In genomic region chr7:18715988-18716387, GRCh38 we compare ENCODE assay signal across 15 cellular contexts.
DNase-seq lines count a peak whose midpoint lies in the region; ATAC-seq, FAIRE-seq and TF ChIP-seq lines count a peak whose summit lies in the region.
"Had no signal": no experiment of that assay in that cellular context is flagged by ENCODE, and none has a peak within 500 bp of the region (broad histone marks: within the 10 kb centered on the region; RNA-seq: fewer than 3 reads in every experiment).

No MANE protein-coding gene starts in this region.

- no peak overlapping the region for H3K27ac ChIP-seq in CD4-positive, alpha-beta memory T cell (ENCODE audit: low read depth, low read length)
- H3K27ac ChIP-seq: A549, GM23248 had no signal

- H3K36me3 Mint-ChIP-seq in nephron (ENCODE audit: low read depth): no peaks in the 10 kb centered on the region
- no peaks in the 10 kb centered on the region for H3K36me3 Mint-ChIP-seq in CD4-positive, alpha-beta memory T cell
- H3K36me3 Mint-ChIP-seq: CD8-positive, alpha-beta memory T cell had no signal

- TF ChIP-seq CTCF in fibroblast of the aortic adventitia (IDR thresholded peaks at IDR 0.05; ENCODE audit: insufficient read depth, low read length) (no peak), nephron (IDR thresholded peaks at IDR 0.05; ENCODE audit: unreplicated experiment in 3 of 3) (no peak)

- CTCF ChIA-PET in CD4-positive, alpha-beta memory T cell (lab: Charles Lee; ENCODE audit: partially characterized antibody): no interaction called here

- no peak for FAIRE-seq in urothelium cell line (lab: Jason Lieb, UNC)
- FAIRE-seq: A549 had no signal

- in situ Hi-C loops in G401 (cut with HindIII; ENCODE audit: low sequenced_read_pairs): no loop called here
- in situ Hi-C loops in HAP-1 (cut with MboI; ENCODE audit: low sequenced_read_pairs): no loop called here

- H3K4me3 ChIP-seq in HAP-1 (no peak overlapping the region), fibroblast of the aortic adventitia (ENCODE audit: low read depth, low read length) (no peak overlapping the region)
- no peak overlapping the region for H3K4me3 ChIP-seq in CD4-positive, alpha-beta memory T cell (ENCODE audit: low read length in 2 of 2)
- H3K4me3 ChIP-seq: A549, GM23248 had no signal

- POLR2A ChIA-PET in CD4-positive, alpha-beta memory T cell (lab: Charles Lee; ENCODE audit: partially characterized antibody): no interaction called here

- no peaks in the 10 kb centered on the region for H3K4me1 ChIP-seq in HAP-1
- H3K4me1 ChIP-seq in CD4-positive, alpha-beta memory T cell (ENCODE audit: insufficient read depth, low read length): no peaks in the 10 kb centered on the region
- H3K4me1 ChIP-seq: A549, Caco-2 had no signal

- H3K4me3 Mint-ChIP-seq in nephron: no peak overlapping the region
- no peak overlapping the region for H3K4me3 Mint-ChIP-seq in CD4-positive, alpha-beta memory T cell
- H3K4me3 Mint-ChIP-seq: CD14-positive monocyte; CD8-positive, alpha-beta memory T cell had no signal

- H3K27me3 ChIP-seq in HAP-1 (ENCODE audit: low read depth): no peaks in the 10 kb centered on the region
- H3K27me3 ChIP-seq in CD4-positive, alpha-beta memory T cell (ENCODE audit: insufficient read depth, low read length): no peaks in the 10 kb centered on the region

- H3K9me3 ChIP-seq in HAP-1: no peaks in the 10 kb centered on the region
- H3K9me3 ChIP-seq in CD4-positive, alpha-beta memory T cell (ENCODE audit: control insufficient read depth in 1 of 2, low read length in 2 of 2): no peaks in the 10 kb centered on the region
- H3K9me3 ChIP-seq: Caco-2 had no signal

- peaks cover 12% of the 10 kb centered on the region for H3K4me1 Mint-ChIP-seq in nephron
- H3K4me1 Mint-ChIP-seq in CD4-positive, alpha-beta memory T cell: no peaks in the 10 kb centered on the region
- H3K4me1 Mint-ChIP-seq: CD14-positive monocyte; CD8-positive, alpha-beta memory T cell had no signal

- no peaks in the 10 kb centered on the region for H3K27me3 Mint-ChIP-seq in nephron (ENCODE audit: low read depth)
- no peaks in the 10 kb centered on the region for H3K27me3 Mint-ChIP-seq in CD4-positive, alpha-beta memory T cell

- DNase-seq in G401 (ENCODE audit: low spot score) (peak; percentile 91), HAP-1 (ENCODE audit: low spot score in 2 of 2) (peak; percentile 18 to 34), fibroblast of the aortic adventitia (ENCODE audit: low read depth) (peak; percentile 18), urothelium cell line (ENCODE audit: low spot score) (no peak), kidney glomerular epithelial cell (lab: John Stamatoyannopoulos, UW) (no peak)
- no peak for DNase-seq in CD4-positive, alpha-beta memory T cell
- DNase-seq: Caco-2; CD8-positive, alpha-beta memory T cell; GM23248; H7; IMR-90 had no signal

- no peaks in the 10 kb centered on the region for H3K36me3 ChIP-seq in HAP-1 (replicated peaks)
- no peaks in the 10 kb centered on the region for H3K36me3 ChIP-seq in CD4-positive, alpha-beta memory T cell (ENCODE audit: insufficient read depth, low read length)

- peak overlapping the region; percentile 21 to 64 (median 42) for H3K27ac Mint-ChIP-seq in nephron
- H3K27ac Mint-ChIP-seq in CD4-positive, alpha-beta memory T cell: no peak overlapping the region
- H3K27ac Mint-ChIP-seq: CD14-positive monocyte; CD8-positive, alpha-beta memory T cell had no signal

- H3K9me3 Mint-ChIP-seq in nephron: no peaks in the 10 kb centered on the region
- H3K9me3 Mint-ChIP-seq in CD4-positive, alpha-beta memory T cell: no peaks in the 10 kb centered on the region

- ATAC-seq in GM19467 (IDR thresholded peaks at IDR 0.05; ENCODE audit: unreplicated experiment): no peak
- ATAC-seq: A549 had no signal

- intact Hi-C loops in CD4-positive, alpha-beta memory T cell (cut with micrococcal nuclease): no loop called here

Comparison
In these comparisons a context has a peak if more than half of its experiments do, and no peak if none do; other contexts are left out.
1. DNase-seq: peak in G401 (single experiment), HAP-1 (2 of 2) and fibroblast of the aortic adventitia (single experiment); none in urothelium cell line (single experiment), CD4-positive, alpha-beta memory T cell (0 of 5) and kidney glomerular epithelial cell (single experiment).
2. H3K27ac Mint-ChIP-seq: peak in nephron (3 of 3); none in CD4-positive, alpha-beta memory T cell (0 of 7).